ENCODE assay signal across 20 cellular contexts in the genomic region with DNA sequence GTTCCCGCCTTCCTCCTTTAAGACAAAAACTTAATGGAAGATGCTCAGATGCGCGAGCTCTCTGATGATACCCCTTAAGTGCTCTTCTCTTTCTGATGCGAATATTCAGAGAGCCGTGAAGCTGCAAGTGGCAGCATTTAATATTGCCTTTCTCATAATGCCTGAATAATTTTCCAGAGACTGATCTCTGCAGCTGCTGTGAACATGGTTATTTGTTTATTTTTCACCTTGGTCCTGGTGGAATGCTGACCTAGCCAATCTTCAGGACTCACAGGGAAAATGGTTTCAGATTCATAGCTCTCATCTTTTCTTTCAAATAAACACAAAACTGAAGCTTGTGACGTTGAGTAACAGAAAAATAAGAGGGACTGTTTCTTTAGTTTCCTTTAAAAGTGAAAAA.
"Had no signal": no experiment of that assay in that cellular context is flagged by ENCODE, and none has a peak within 500 bp of the region (broad histone marks: within the 10 kb centered on the region; RNA-seq: fewer than 3 reads in every experiment).

No MANE protein-coding gene starts in this region.

- H3K36me3 ChIP-seq: colonic mucosa, esophagus squamous epithelium, left ventricle myocardium inferior, neutrophil, tibial artery had no signal

- H3K4me3 Mint-ChIP-seq: activated CD4-positive, alpha-beta T cell treated with anti-CD3 and anti-CD28 coated beads, Interleukin-2, amount 10 ng/mL, durations not matched to agents 7 days and 5 days; activated naive CD8-positive, alpha-beta T cell; memory B cell; naive thymus-derived CD8-positive, alpha-beta T cell had no signal

- H3K27ac ChIP-seq: body of pancreas, colonic mucosa, esophagus squamous epithelium, left ventricle myocardium inferior, neutrophil, tibial artery had no signal

- H3K36me3 Mint-ChIP-seq: activated naive CD8-positive, alpha-beta T cell; memory B cell; naive thymus-derived CD8-positive, alpha-beta T cell had no signal

- H3K9me3 Mint-ChIP-seq: activated CD4-positive, alpha-beta T cell treated with anti-CD3 and anti-CD28 coated beads, Interleukin-2, amount 10 ng/mL, durations not matched to agents 7 days and 5 days; memory B cell; naive thymus-derived CD8-positive, alpha-beta T cell had no signal

- H3K9me3 ChIP-seq: body of pancreas, colonic mucosa, esophagus squamous epithelium, left ventricle myocardium inferior, neutrophil, tibial artery had no signal

- FAIRE-seq: endothelial cell of umbilical vein, urothelium cell line had no signal

- H3K4me1 Mint-ChIP-seq: memory B cell had no signal

- DNase-seq: activated CD4-positive, alpha-beta T cell treated with anti-CD3 and anti-CD28 coated beads, Interleukin-2, amount 10 ng/mL, durations not matched to agents 7 days and 5 days; activated gamma-delta T cell treated with Interleukin-2 at 50 U/mL for 16 hours; amygdala; body of pancreas; caudate nucleus; colonic mucosa; esophagus squamous epithelium; hippocampal formation; left ventricle myocardium inferior; naive thymus-derived CD8-positive, alpha-beta T cell; posterior cingulate gyrus; stimulated activated CD4-positive, alpha-beta T cell treated with anti-CD3 and anti-CD28 coated beads, Interleukin-15, amount 100 ng/mL, for 24 hours; stimulated activated CD4-positive, alpha-beta T cell treated with anti-CD3 and anti-CD28 coated beads, Interleukin-4, amount 100 ng/mL, for 1 hour; stimulated activated naive CD4-positive, alpha-beta T cell; tibial artery had no signal

- H3K4me3 ChIP-seq: body of pancreas, colonic mucosa, esophagus squamous epithelium, left ventricle myocardium inferior, tibial artery had no signal

- H3K4me1 ChIP-seq: body of pancreas, colonic mucosa had no signal

- ATAC-seq: body of pancreas; naive thymus-derived CD8-positive, alpha-beta T cell had no signal

- H3K27me3 ChIP-seq: body of pancreas, colonic mucosa, esophagus squamous epithelium, neutrophil, tibial artery had no signal

- H3K27ac Mint-ChIP-seq: activated CD4-positive, alpha-beta T cell treated with anti-CD3 and anti-CD28 coated beads, Interleukin-2, amount 10 ng/mL, durations not matched to agents 7 days and 5 days; activated naive CD8-positive, alpha-beta T cell; memory B cell; naive thymus-derived CD8-positive, alpha-beta T cell had no signal
